12 cellular contexts compared by ENCODE assay signal in the genomic region with DNA sequence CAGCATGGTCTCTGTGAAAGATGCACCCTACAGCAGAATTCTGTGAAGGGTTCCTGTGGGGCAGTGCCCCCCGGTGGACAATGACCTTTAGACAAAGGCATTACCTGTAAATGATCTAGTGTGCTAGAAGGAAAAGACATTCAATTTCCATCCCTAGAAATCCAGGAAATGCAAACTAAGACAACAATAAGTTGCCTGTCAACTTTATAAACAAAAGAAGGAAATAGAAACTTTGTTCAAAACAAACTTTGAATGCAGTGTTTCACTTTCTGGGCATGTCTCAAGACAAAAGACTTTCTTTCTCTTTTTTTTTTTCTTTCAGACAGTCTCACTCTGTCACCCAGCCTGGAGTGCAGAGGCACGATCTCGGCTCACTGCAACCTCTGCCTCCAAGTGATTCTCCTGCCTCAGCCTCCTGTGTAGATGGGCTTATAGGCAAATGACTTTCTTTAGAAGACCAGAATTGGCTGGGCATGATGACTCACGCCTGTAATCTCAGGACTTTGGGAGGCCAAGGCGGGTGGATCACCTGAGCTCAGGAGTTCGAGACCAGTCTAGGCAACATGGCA. TPM values are rescaled to one million over a fixed set of nuclear protein-coding genes. Genes with fewer than 3 reads are reported as not detected.
A peak's percentile ranks its signal among the peaks of the same experiment; 100 is the strongest.
DNase-seq lines count a peak whose midpoint lies in the region; ATAC-seq, FAIRE-seq and TF ChIP-seq lines count a peak whose summit lies in the region.
"Had no signal": no experiment of that assay in that cellular context is flagged by ENCODE, and none has a peak within 500 bp of the region (broad histone marks: within the 10 kb centered on the region; RNA-seq: fewer than 3 reads in every experiment).

No MANE protein-coding gene starts in this region.

- intact Hi-C loops in activated CD4-positive, alpha-beta memory T cell treated with anti-CD3 and anti-CD28 coated beads for 36 hours (cut with micrococcal nuclease): loop anchor here (10.0 kb wide), 1 partner anchor 385 kb away; no protein-coding TSS in a partner anchor
- intact Hi-C loops in GM12878 (cut with micrococcal nuclease; ENCODE audit: unreplicated experiment) (no loop called here), posterior vena cava (cut with DNase I) (no loop called here)

- no peaks in the 10 kb centered on the region for H3K36me3 Mint-ChIP-seq in activated CD4-positive, alpha-beta memory T cell treated with anti-CD3 and anti-CD28 coated beads, Interleukin-2, amount 10 ng/mL, durations not matched to agents 7 days and 5 days (ENCODE audit: low read depth)
- no peaks in the 10 kb centered on the region for H3K36me3 Mint-ChIP-seq in activated CD4-positive, alpha-beta memory T cell treated with anti-CD3 and anti-CD28 coated beads for 36 hours
- H3K36me3 Mint-ChIP-seq in neural progenitor cell: no peaks in the 10 kb centered on the region

- H3K4me1 ChIP-seq in GM12878 (ENCODE audit: control insufficient read depth, insufficient read depth, low read length): no peaks in the 10 kb centered on the region
- no peaks in the 10 kb centered on the region for H3K4me1 ChIP-seq in neural progenitor cell

- no peak overlapping the region for H3K4me3 Mint-ChIP-seq in activated CD4-positive, alpha-beta memory T cell treated with anti-CD3 and anti-CD28 coated beads, Interleukin-2, amount 10 ng/mL, durations not matched to agents 7 days and 5 days
- H3K4me3 Mint-ChIP-seq in activated CD4-positive, alpha-beta memory T cell treated with anti-CD3 and anti-CD28 coated beads for 36 hours: no peak overlapping the region
- no peak overlapping the region for H3K4me3 Mint-ChIP-seq in neural progenitor cell
- H3K4me3 Mint-ChIP-seq: dendritic cell treated with granulocyte-macrophage colony-stimulating factor and Interleukin-4, amounts not matched to agents 40 ng/mL and 50 ng/mL, for 4 days had no signal

- peaks cover 25% of the 10 kb centered on the region for H3K4me1 Mint-ChIP-seq in activated CD4-positive, alpha-beta memory T cell treated with anti-CD3 and anti-CD28 coated beads, Interleukin-2, amount 10 ng/mL, durations not matched to agents 7 days and 5 days
- H3K4me1 Mint-ChIP-seq in activated CD4-positive, alpha-beta memory T cell treated with anti-CD3 and anti-CD28 coated beads for 36 hours (ENCODE audit: low read depth): peaks cover 16% of the 10 kb centered on the region
- peaks cover 9% of the 10 kb centered on the region for H3K4me1 Mint-ChIP-seq in neural progenitor cell

- H3K9ac ChIP-seq in GM12878 (ENCODE audit: control insufficient read depth, insufficient read depth, low read length) (no peak overlapping the region), neural progenitor cell (no peak overlapping the region)

- TF ChIP-seq RAD21 in GM12878 (IDR thresholded peaks at IDR 0.05; ENCODE audit: insufficient read depth, low read depth, low read length): no peak; the same call in 1 of the 2 replicates

- CTCF ChIA-PET in activated CD4-positive, alpha-beta memory T cell treated with anti-CD3 and anti-CD28 coated beads, Interleukin-2, amount 10 ng/mL, durations not matched to agents 7 days and 5 days (lab: Charles Lee): interaction anchor here (0.6 to 12.7 kb wide), 5 partner anchors 16 to 127 kb away, joined by 3 to 198 read pairs (median 3); no protein-coding TSS in a partner anchor
- CTCF ChIA-PET in activated CD4-positive, alpha-beta memory T cell treated with anti-CD3 and anti-CD28 coated beads for 36 hours (lab: Charles Lee): interaction anchor here (1.2 kb wide), 1 partner anchor 17 kb away, joined by 5 read pairs; no protein-coding TSS in a partner anchor
- CTCF ChIA-PET in GM12878 (lab: Yijun Ruan, JAX): interaction anchor here (5.1 kb wide), 1 partner anchor 89 kb away, joined by 65 read pairs; no protein-coding TSS in a partner anchor

- peak overlapping the region; percentile 62 for H3K27ac Mint-ChIP-seq in activated CD4-positive, alpha-beta memory T cell treated with anti-CD3 and anti-CD28 coated beads, Interleukin-2, amount 10 ng/mL, durations not matched to agents 7 days and 5 days
- no peak overlapping the region for H3K27ac Mint-ChIP-seq in activated CD4-positive, alpha-beta memory T cell treated with anti-CD3 and anti-CD28 coated beads for 36 hours
- no peak overlapping the region for H3K27ac Mint-ChIP-seq in neural progenitor cell
- H3K27ac Mint-ChIP-seq: dendritic cell treated with granulocyte-macrophage colony-stimulating factor and Interleukin-4, amounts not matched to agents 40 ng/mL and 50 ng/mL, for 4 days had no signal

- H3K4me2 ChIP-seq in GM12878 (ENCODE audit: control insufficient read depth, insufficient read depth): no peak overlapping the region
- no peak overlapping the region for H3K4me2 ChIP-seq in neural progenitor cell

- H3K36me3 ChIP-seq in GM12878 (ENCODE audit: control insufficient read depth in 2 of 2, insufficient read depth in 2 of 2, low read length in 1 of 2): no peaks in the 10 kb centered on the region
- H3K36me3 ChIP-seq in neural progenitor cell: no peaks in the 10 kb centered on the region
- H3K36me3 ChIP-seq: ovary had no signal

- BruUV-seq in GM12878 (replicated peaks; lab: Mats Ljungman, UMichigan): no TSS peak

- peaks cover 2% of the 10 kb centered on the region for H3K27me3 Mint-ChIP-seq in activated CD4-positive, alpha-beta memory T cell treated with anti-CD3 and anti-CD28 coated beads, Interleukin-2, amount 10 ng/mL, durations not matched to agents 7 days and 5 days
- no peaks in the 10 kb centered on the region for H3K27me3 Mint-ChIP-seq in activated CD4-positive, alpha-beta memory T cell treated with anti-CD3 and anti-CD28 coated beads for 36 hours
- peaks cover 10% of the 10 kb centered on the region for H3K27me3 Mint-ChIP-seq in neural progenitor cell (ENCODE audit: insufficient read depth, low read depth)

- in situ Hi-C loops in GM12878 (cut with MboI): no loop called here

- POLR2A ChIA-PET in activated CD4-positive, alpha-beta memory T cell treated with anti-CD3 and anti-CD28 coated beads, Interleukin-2, amount 10 ng/mL, durations not matched to agents 7 days and 5 days (lab: Charles Lee): no interaction called here
- POLR2A ChIA-PET in activated CD4-positive, alpha-beta memory T cell treated with anti-CD3 and anti-CD28 coated beads for 36 hours (lab: Charles Lee): no interaction called here
- POLR2A ChIA-PET in GM12878 (lab: Charles Lee): no interaction called here

- H4K20me1 ChIP-seq in GM12878 (ENCODE audit: control insufficient read depth, insufficient read depth) (no peaks in the 10 kb centered on the region), neural progenitor cell (ENCODE audit: low read depth) (no peaks in the 10 kb centered on the region)

- H3K4me3 ChIP-seq in GM12878 (no peak overlapping the region), neural progenitor cell (no peak overlapping the region)
- H3K4me3 ChIP-seq: ovary had no signal

- ATAC-seq in HG03175 (IDR thresholded peaks at IDR 0.05; ENCODE audit: unreplicated experiment): peak; percentile 50
- ATAC-seq in GM12878: no peak
- ATAC-seq in HG03342 (IDR thresholded peaks at IDR 0.05; ENCODE audit: unreplicated experiment): no peak

- TF ChIP-seq POLR2A in GM12878 (IDR thresholded peaks at IDR 0.05; ENCODE audit: low read depth, low read length): no peak

- no peak overlapping the region for H3K27ac ChIP-seq in GM12878 (ENCODE audit: control insufficient read depth, insufficient read depth)
- H3K27ac ChIP-seq in neural progenitor cell: no peak overlapping the region
- H3K27ac ChIP-seq: ovary had no signal

- H3F3A ChIP-seq in neural progenitor cell (ENCODE audit: low read depth): no peaks in the 10 kb centered on the region

- no peak for TF ChIP-seq EP300 in GM12878 (IDR thresholded peaks at IDR 0.05; ENCODE audit: borderline replicate concordance in 1 of 2, control insufficient read depth in 1 of 2, low read depth in 2 of 2, low read length in 2 of 2)

- H3K27me3 ChIP-seq in GM12878 (replicated peaks in 1 of 2; ENCODE audit: control insufficient read depth in 2 of 2, insufficient read depth in 2 of 2, low read length in 1 of 2) (no peaks in the 10 kb centered on the region), neural progenitor cell (no peaks in the 10 kb centered on the region)
- H3K27me3 ChIP-seq: ovary had no signal

- H2AFZ ChIP-seq in GM12878 (ENCODE audit: control insufficient read depth, low read depth, low read length) (no peak overlapping the region), neural progenitor cell (replicated peaks) (no peak overlapping the region)

- SMC1A ChIA-PET in GM12878 (lab: Charles Lee; ENCODE audit: uncharacterized antibody, unreplicated experiment): interaction anchor here (1.4 kb wide), 1 partner anchor 17 kb away, joined by 3 read pairs; no protein-coding TSS in a partner anchor

- H3K79me2 ChIP-seq in GM12878 (ENCODE audit: control insufficient read depth, insufficient read depth, low read length) (no peaks in the 10 kb centered on the region), neural progenitor cell (ENCODE audit: low read depth) (no peaks in the 10 kb centered on the region)

- DNase-seq in activated CD4-positive, alpha-beta memory T cell treated with anti-CD3 and anti-CD28 coated beads, Interleukin-2, amount 10 ng/mL, durations not matched to agents 7 days and 5 days: no peak
- no peak for DNase-seq in activated CD4-positive, alpha-beta memory T cell treated with anti-CD3 and anti-CD28 coated beads for 36 hours
- DNase-seq in GM12878 (ENCODE audit: low read depth, low spot score) (no peak), neural progenitor cell (ENCODE audit: low spot score) (no peak), posterior vena cava (ENCODE audit: low spot score) (no peak), NCI-H2227 treated with DMSO at 0.1 percent for 48 hours (lab: John Stamatoyannopoulos, UW) (no peak)
- DNase-seq: NCI-H1105 treated with DMSO at 0.1 percent for 48 hours, ovary, SIG-M5 had no signal

- 34% methylated on average over 6 of the region's 6 CpGs for WGBS in GM12878 (ENCODE audit: insufficient coverage, insufficient replicate concordance, low lambda C conversion rate, missing lambda C conversion rate)

- H3K9me3 ChIP-seq in GM12878 (replicated peaks; ENCODE audit: control insufficient read depth, insufficient read depth, low read length) (no peaks in the 10 kb centered on the region), neural progenitor cell (ENCODE audit: low read depth) (no peaks in the 10 kb centered on the region)
- H3K9me3 ChIP-seq: ovary had no signal

- RAD21 ChIA-PET in GM12878 (lab: Charles Lee; ENCODE audit: unreplicated experiment): no interaction called here

- H3K9me3 Mint-ChIP-seq in activated CD4-positive, alpha-beta memory T cell treated with anti-CD3 and anti-CD28 coated beads, Interleukin-2, amount 10 ng/mL, durations not matched to agents 7 days and 5 days: no peaks in the 10 kb centered on the region
- no peaks in the 10 kb centered on the region for H3K9me3 Mint-ChIP-seq in activated CD4-positive, alpha-beta memory T cell treated with anti-CD3 and anti-CD28 coated beads for 36 hours
- no peaks in the 10 kb centered on the region for H3K9me3 Mint-ChIP-seq in neural progenitor cell
- H3K9me3 Mint-ChIP-seq: dendritic cell treated with granulocyte-macrophage colony-stimulating factor and Interleukin-4, amounts not matched to agents 40 ng/mL and 50 ng/mL, for 4 days had no signal

- TF ChIP-seq CTCF in GM12878 (IDR thresholded peaks at IDR 0.05 in 2 of 3, conservative IDR thresholded peaks at IDR 0.05 in 1 of 3; ENCODE audit: control insufficient read depth in 2 of 3, extremely low read depth in 1 of 3, insufficient read depth in 1 of 3, low read depth in 3 of 3, low read length in 3 of 3) (peak in 2 of 3 experiments; percentile 1 to 16; a peak in 1 of 6 replicates), neural progenitor cell (IDR thresholded peaks at IDR 0.05) (peak; percentile 32)

- FAIRE-seq in GM12878 (lab: Jason Lieb, UNC): no peak

RNA-seq across cellular contexts. Expression of gene TEX101, which starts 15.5 kb away (rescaled TPM):
- total RNA-seq in activated CD4-positive, alpha-beta memory T cell treated with anti-CD3 and anti-CD28 coated beads, Interleukin-2, amount 10 ng/mL, durations not matched to agents 7 days and 5 days: not detected
- total RNA-seq in activated CD4-positive, alpha-beta memory T cell treated with anti-CD3 and anti-CD28 coated beads for 36 hours: not detected
- not detected in 2 replicates for total RNA-seq in GM12878 (2013; cell fraction: nucleolus; rRNA removed)
- not detected in 2 replicates for total RNA-seq in GM12878 (2014; rRNA removed)
- total RNA-seq in GM12878 (2014; rRNA removed; fragmentation: Illumina TruSeq; extraction: Trizol): not detected in 2 replicates
- total RNA-seq in GM12878 (2021): not detected in 2 replicates
- polyA plus RNA-seq in GM12878 (2011; ENCODE audit: low read depth): not detected
- not detected in 2 replicates for polyA plus RNA-seq in GM12878 (2011; rRNA removed)
- not detected in 2 replicates for polyA plus RNA-seq in GM12878 (2011; cell fraction: cytosol; rRNA removed)
- not detected in 2 replicates for polyA plus RNA-seq in GM12878 (2011; cell fraction: nucleus; rRNA removed)
- not detected in 2 replicates for polyA plus RNA-seq in GM12878 (2012)
- polyA plus RNA-seq in GM12878 (2014; fragmentation: Illumina TruSeq; extraction: Trizol): not detected in 2 replicates
- polyA plus RNA-seq in GM12878 (2014; fragmentation: Nextera tagmentation; extraction: Ambion mirVana): not detected
- polyA plus RNA-seq in GM12878 (2014; rRNA removed): not detected in 2 replicates
- polyA plus RNA-seq in GM12878 (2016; fragmentation: Nextera tagmentation; extraction: Ambion mirVana): not detected
- polyA minus RNA-seq in GM12878 (2011; rRNA and poly(A)+ RNA removed): not detected in 2 replicates
- polyA minus RNA-seq in GM12878 (2011; cell fraction: cytosol; rRNA and poly(A)+ RNA removed): not detected in 2 replicates
- polyA minus RNA-seq in GM12878 (2011; cell fraction: nucleus; rRNA and poly(A)+ RNA removed): not detected in 2 replicates
- total RNA-seq in neural progenitor cell (ENCODE audit: low replicate concordance): not detected in 2 replicates
- not detected for total RNA-seq in posterior vena cava
- total RNA-seq: ovary had no signal
- polyA plus RNA-seq: ovary had no signal

RNA-seq across cellular contexts. Expression of gene LYPD3, which starts 35.2 kb away (rescaled TPM):
- 1 to 10 TPM in 1 of 2 experiments, under 1 TPM in 1; 0.63 to 1.0 TPM for total RNA-seq in activated CD4-positive, alpha-beta memory T cell treated with anti-CD3 and anti-CD28 coated beads, Interleukin-2, amount 10 ng/mL, durations not matched to agents 7 days and 5 days
- 1 to 10 TPM; 2.3 TPM for total RNA-seq in activated CD4-positive, alpha-beta memory T cell treated with anti-CD3 and anti-CD28 coated beads for 36 hours
- total RNA-seq in GM12878 (2013; cell fraction: nucleolus; rRNA removed): not detected in 2 replicates
- 0.06 TPM in 1 of 2 replicates, not detected in the other for total RNA-seq in GM12878 (2014; rRNA removed)
- not detected in 2 replicates for total RNA-seq in GM12878 (2014; rRNA removed; fragmentation: Illumina TruSeq; extraction: Trizol)
- not detected in 2 replicates for total RNA-seq in GM12878 (2021)
- 0.18 TPM for polyA plus RNA-seq in GM12878 (2011; ENCODE audit: low read depth)
- 0.18 TPM in 1 of 2 replicates, not detected in the other for polyA plus RNA-seq in GM12878 (2011; rRNA removed)
- 0.38 and 0.52 TPM in 2 replicates for polyA plus RNA-seq in GM12878 (2011; cell fraction: cytosol; rRNA removed)
- polyA plus RNA-seq in GM12878 (2011; cell fraction: nucleus; rRNA removed): 0.57 and 0.70 TPM in 2 replicates
- polyA plus RNA-seq in GM12878 (2012): 0.36 and 0.38 TPM in 2 replicates
- polyA plus RNA-seq in GM12878 (2014; fragmentation: Illumina TruSeq; extraction: Trizol): 0.03 TPM in 1 of 2 replicates, not detected in the other
- polyA plus RNA-seq in GM12878 (2014; fragmentation: Nextera tagmentation; extraction: Ambion mirVana): not detected
- polyA plus RNA-seq in GM12878 (2014; rRNA removed): 0.10 TPM in 1 of 2 replicates, not detected in the other
- under 1 TPM in 1 of 2 experiments, not detected in 1; 0.28 TPM for polyA plus RNA-seq in GM12878 (2016; fragmentation: Nextera tagmentation; extraction: Ambion mirVana)
- polyA minus RNA-seq in GM12878 (2011; rRNA and poly(A)+ RNA removed): 0.31 and 0.37 TPM in 2 replicates
- polyA minus RNA-seq in GM12878 (2011; cell fraction: cytosol; rRNA and poly(A)+ RNA removed): not detected in 2 replicates
- polyA minus RNA-seq in GM12878 (2011; cell fraction: nucleus; rRNA and poly(A)+ RNA removed): 0.24 and 0.48 TPM in 2 replicates
- 0.24 and 0.37 TPM in 2 replicates for total RNA-seq in neural progenitor cell (ENCODE audit: low replicate concordance)
- total RNA-seq in posterior vena cava: under 1 TPM; 0.52 to 0.60 TPM
